In genomic region chr5:21031001-21031400, GRCh38 we compare ENCODE assay signal across 31 cellular contexts.
"Had no signal": no experiment of that assay in that cellular context is flagged by ENCODE, and none has a peak within 500 bp of the region (broad histone marks: within the 10 kb centered on the region; RNA-seq: fewer than 3 reads in every experiment).

No MANE protein-coding gene starts in this region.

- DNase-seq: activated CD4-positive, alpha-beta T cell treated with anti-CD3 and anti-CD28 coated beads for 36 hours; activated CD4-positive, alpha-beta T cell treated with anti-CD3 and anti-CD28 coated beads, Interleukin-2, amount 10 ng/mL, durations not matched to agents 7 days and 5 days; activated CD4-positive, alpha-beta T cell treated with anti-CD3 and anti-CD28 coated beads, Interleukin-2, amount 50 U/mL, for 48 hours; activated CD8-positive, alpha-beta T cell treated with anti-CD3 and anti-CD28 coated beads, Interleukin-2, amount 10 ng/mL, durations not matched to agents 7 days and 5 days; activated gamma-delta T cell treated with Interleukin-2 at 50 U/mL for 16 hours; activated naive CD4-positive, alpha-beta T cell treated with anti-CD3 and anti-CD28 coated beads for 36 hours; activated naive CD8-positive, alpha-beta T cell treated with anti-CD3 and anti-CD28 coated beads, Interleukin-2, amount 50 U/mL, for 24 hours; activated T-cell treated with anti-CD3 and anti-CD28 coated beads, Interleukin-2, amount 50 U/mL, for 4 hours; anterior cingulate cortex; central memory CD4-positive, alpha-beta T cell; Karpas-422; KBM-7; MG63; NCI-H1048; NCI-H1105 treated with DMSO at 0.1 percent for 48 hours; NCI-H1436; NCI-H1694; NCI-H1930; NCI-H2081 treated with DMSO at 0.1 percent for 48 hours; NCI-H226; NCI-H446 treated with DMSO at 0.1 percent for 48 hours; NCI-H524 treated with DMSO at 0.1 percent for 48 hours; NK-92 treated with Interleukin-12 subunit alpha and Interleukin-12 subunit beta, amount 100 ng/mL, for 24 hours; Right ventricle myocardium superior; T1000 had no signal

- H3K4me3 Mint-ChIP-seq: activated CD4-positive, alpha-beta T cell treated with anti-CD3 and anti-CD28 coated beads for 36 hours; activated CD4-positive, alpha-beta T cell treated with anti-CD3 and anti-CD28 coated beads, Interleukin-2, amount 10 ng/mL, durations not matched to agents 7 days and 5 days; activated CD8-positive, alpha-beta T cell treated with anti-CD3 and anti-CD28 coated beads, Interleukin-2, amount 10 ng/mL, durations not matched to agents 7 days and 5 days; activated naive CD4-positive, alpha-beta T cell treated with anti-CD3 and anti-CD28 coated beads for 36 hours; activated naive CD8-positive, alpha-beta T cell; activated naive CD8-positive, alpha-beta T cell treated with anti-CD3 and anti-CD28 coated beads, Interleukin-2, amount 50 U/mL, for 24 hours; activated T-cell treated with anti-CD3 and anti-CD28 coated beads, Interleukin-2, amount 50 U/mL, for 4 hours; activated T-helper 1 cell treated with anti-CD3 and anti-CD28 coated beads, Interleukin-12 subunit alpha, Interleukin-12 subunit beta, Interleukin-2, Interleukin-4 antibody, amounts not matched to agents 30 ng/mL and 10 ng/mL and 1 ng/mL, durations not matched to agents 14 hours and 24 hours and 36 hours; brain; WTC11 had no signal

- ATAC-seq: activated CD4-positive, alpha-beta T cell treated with anti-CD3 and anti-CD28 coated beads for 36 hours; activated CD4-positive, CD25-positive, alpha-beta regulatory T cell treated with anti-CD3 and anti-CD28 coated beads, Interleukin-2, amount 50 U/mL, for 24 hours; activated CD8-positive, alpha-beta T cell treated with anti-CD3 and anti-CD28 coated beads, Interleukin-2, amount 10 ng/mL, durations not matched to agents 7 days and 5 days; activated naive CD8-positive, alpha-beta T cell treated with anti-CD3 and anti-CD28 coated beads, Interleukin-2, amount 50 U/mL, for 24 hours; activated T-cell treated with anti-CD3 and anti-CD28 coated beads, Interleukin-2, amount 50 U/mL, for 4 hours; WTC11 had no signal

- H3K4me3 ChIP-seq: MG63 had no signal

- H3K4me1 Mint-ChIP-seq: activated CD4-positive, alpha-beta T cell treated with anti-CD3 and anti-CD28 coated beads for 36 hours; activated CD4-positive, alpha-beta T cell treated with anti-CD3 and anti-CD28 coated beads, Interleukin-2, amount 10 ng/mL, durations not matched to agents 7 days and 5 days; activated naive CD8-positive, alpha-beta T cell treated with anti-CD3 and anti-CD28 coated beads, Interleukin-2, amount 50 U/mL, for 24 hours; brain; WTC11 had no signal

- H3K27me3 ChIP-seq: MG63 had no signal

- H3K36me3 ChIP-seq: MG63 had no signal

- H3K9me3 ChIP-seq: MG63 had no signal

- H3K9me3 Mint-ChIP-seq: brain, WTC11 had no signal

- FAIRE-seq: bronchial epithelial cell had no signal

- H3K36me3 Mint-ChIP-seq: activated naive CD8-positive, alpha-beta T cell; brain; WTC11 had no signal

- H3K27me3 Mint-ChIP-seq: activated CD4-positive, alpha-beta T cell treated with anti-CD3 and anti-CD28 coated beads for 36 hours; activated CD4-positive, alpha-beta T cell treated with anti-CD3 and anti-CD28 coated beads, Interleukin-2, amount 10 ng/mL, durations not matched to agents 7 days and 5 days; activated naive CD8-positive, alpha-beta T cell; activated naive CD8-positive, alpha-beta T cell treated with anti-CD3 and anti-CD28 coated beads, Interleukin-2, amount 50 U/mL, for 24 hours; brain had no signal

- H3K27ac Mint-ChIP-seq: activated CD4-positive, alpha-beta T cell treated with anti-CD3 and anti-CD28 coated beads for 36 hours; activated CD4-positive, alpha-beta T cell treated with anti-CD3 and anti-CD28 coated beads, Interleukin-2, amount 10 ng/mL, durations not matched to agents 7 days and 5 days; activated CD8-positive, alpha-beta T cell treated with anti-CD3 and anti-CD28 coated beads, Interleukin-2, amount 10 ng/mL, durations not matched to agents 7 days and 5 days; activated naive CD4-positive, alpha-beta T cell treated with anti-CD3 and anti-CD28 coated beads for 36 hours; activated naive CD8-positive, alpha-beta T cell; activated naive CD8-positive, alpha-beta T cell treated with anti-CD3 and anti-CD28 coated beads, Interleukin-2, amount 50 U/mL, for 24 hours; activated T-helper 1 cell treated with anti-CD3 and anti-CD28 coated beads, Interleukin-12 subunit alpha, Interleukin-12 subunit beta, Interleukin-2, Interleukin-4 antibody, amounts not matched to agents 30 ng/mL and 10 ng/mL and 1 ng/mL, durations not matched to agents 14 hours and 24 hours and 36 hours; brain; WTC11 had no signal
